7 cellular contexts compared by ENCODE assay signal in genomic region chr2:146804288-146804687, GRCh38.
"Had no signal": no experiment of that assay in that cellular context is flagged by ENCODE, and none has a peak within 500 bp of the region (broad histone marks: within the 10 kb centered on the region; RNA-seq: fewer than 3 reads in every experiment).

No MANE protein-coding gene starts in this region.

- ATAC-seq: K562 had no signal

- H3K27ac ChIP-seq: GM23248, HL-60 had no signal

- DNase-seq: GM23248, H9, HCEC 1CT, IMR-90, KG1 had no signal

- H2AFZ ChIP-seq: GM23248 had no signal

- H3K9me3 Mint-ChIP-seq: H9 had no signal

- H3K9ac ChIP-seq: GM23248 had no signal

- H3K4me3 Mint-ChIP-seq: H9 had no signal

- H3K4me3 ChIP-seq: GM23248, K562 had no signal
